In the genomic region with DNA sequence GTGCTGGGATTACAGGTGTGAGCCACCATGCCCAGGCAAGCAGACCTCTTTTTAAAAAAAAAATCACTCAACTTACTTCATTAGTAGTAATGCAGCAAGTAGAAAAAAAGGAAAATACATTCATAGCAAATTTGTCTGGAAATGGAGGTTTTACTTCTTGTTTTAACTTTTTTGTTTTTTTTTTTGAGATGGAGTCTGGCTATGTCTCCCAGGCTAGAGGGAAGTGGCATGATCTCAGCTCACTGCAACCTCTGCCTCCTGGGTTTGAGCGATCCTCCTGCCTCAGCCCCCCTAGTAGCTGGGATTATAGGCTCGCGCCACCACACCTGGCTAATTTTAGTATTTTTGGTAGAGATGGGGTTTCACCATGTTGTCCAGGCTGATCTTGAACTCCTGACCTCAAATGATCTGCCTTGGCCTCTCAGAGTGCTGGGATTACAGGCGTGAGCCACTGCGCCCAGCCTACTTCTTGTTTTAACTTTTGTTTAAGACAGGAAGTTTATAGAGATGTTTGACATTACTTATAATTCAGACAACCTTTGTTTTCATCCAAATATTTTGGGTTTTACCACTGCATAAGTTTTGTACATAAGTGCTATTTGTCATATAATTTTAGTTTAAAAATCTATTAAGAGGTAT, we compare ENCODE assay signal across 1 cellular context.
TF ChIP-seq lines count a peak whose summit lies in the region.

No MANE protein-coding gene starts in this region.

TF ChIP-seq in GM23338, 12 proteins besides CTCF, POLR2A, EP300 and RAD21:
- TF ChIP-seq CREB1 (CRISPR knock-in tag; IDR thresholded peaks at IDR 0.05; ENCODE audit: low read depth) = no peak
- TF ChIP-seq ZNF114 (CRISPR knock-in tag; IDR thresholded peaks at IDR 0.05) = no peak
- TF ChIP-seq JUNB (IDR thresholded peaks at IDR 0.05; ENCODE audit: unreplicated experiment) = no peak
- TF ChIP-seq STAT1 (IDR thresholded peaks at IDR 0.05; ENCODE audit: unreplicated experiment) = no peak
- TF ChIP-seq POLR2AphosphoS5 (IDR thresholded peaks at IDR 0.05; ENCODE audit: low read depth) = no peak
- TF ChIP-seq EZH2 (IDR thresholded peaks at IDR 0.05; ENCODE audit: low read depth, unreplicated experiment) = no peak
- TF ChIP-seq, protein P1, sequence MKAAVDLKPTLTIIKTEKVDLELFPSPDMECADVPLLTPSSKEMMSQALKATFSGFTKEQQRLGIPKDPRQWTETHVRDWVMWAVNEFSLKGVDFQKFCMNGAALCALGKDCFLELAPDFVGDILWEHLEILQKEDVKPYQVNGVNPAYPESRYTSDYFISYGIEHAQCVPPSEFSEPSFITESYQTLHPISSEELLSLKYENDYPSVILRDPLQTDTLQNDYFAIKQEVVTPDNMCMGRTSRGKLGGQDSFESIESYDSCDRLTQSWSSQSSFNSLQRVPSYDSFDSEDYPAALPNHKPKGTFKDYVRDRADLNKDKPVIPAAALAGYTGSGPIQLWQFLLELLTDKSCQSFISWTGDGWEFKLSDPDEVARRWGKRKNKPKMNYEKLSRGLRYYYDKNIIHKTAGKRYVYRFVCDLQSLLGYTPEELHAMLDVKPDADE (IDR thresholded peaks at IDR 0.05) = no peak
- no peak for TF ChIP-seq ZNF462 (CRISPR knock-in tag; IDR thresholded peaks at IDR 0.05)
- TF ChIP-seq ZNF331 (CRISPR knock-in tag; IDR thresholded peaks at IDR 0.05; ENCODE audit: low read depth) = no peak
